Comparison of ENCODE assay signal across 23 cellular contexts in genomic region chr5:103270581-103270980, GRCh38. TPM values are rescaled to one million over a fixed set of nuclear protein-coding genes. Genes with fewer than 3 reads are reported as not detected.
DNase-seq lines count a peak whose midpoint lies in the region; ATAC-seq and TF ChIP-seq lines count a peak whose summit lies in the region.
"Had no signal": no experiment of that assay in that cellular context is flagged by ENCODE, and none has a peak within 500 bp of the region (broad histone marks: within the 10 kb centered on the region; RNA-seq: fewer than 3 reads in every experiment).

No MANE protein-coding gene starts in this region.

- POLR2A ChIA-PET in PC-9 (lab: Charles Lee; ENCODE audit: unreplicated experiment) = interaction anchor here (0.7 kb wide), 1 partner anchor 10 kb away, joined by 6 read pairs; no protein-coding TSS in a partner anchor

- no peak for TF ChIP-seq POLR2A in body of pancreas (IDR thresholded peaks at IDR 0.05)

- H3K36me3 ChIP-seq in PC-9 (ENCODE audit: low read depth) = peaks cover 43% of the 10 kb centered on the region
- no peaks in the 10 kb centered on the region for H3K36me3 ChIP-seq in body of pancreas (replicated peaks in 1 of 2; ENCODE audit: insufficient read depth in 1 of 2, low read depth in 2 of 2)

- intact Hi-C loops in PC-9 (cut with micrococcal nuclease; ENCODE audit: unreplicated experiment) = no loop called here
- intact Hi-C loops in dorsolateral prefrontal cortex (cut with DNase I) = no loop called here
- intact Hi-C loops in body of pancreas (cut with DNase I) = no loop called here

- H3K79me2 ChIP-seq in PC-9 (ENCODE audit: low read depth) = peaks cover 91% of the 10 kb centered on the region

- H3K9me2 ChIP-seq in PC-9 (ENCODE audit: insufficient read depth) = no peaks in the 10 kb centered on the region

- no peak for ATAC-seq in body of pancreas
- no peak for ATAC-seq in HG03342 (IDR thresholded peaks at IDR 0.05; ENCODE audit: unreplicated experiment)
- ATAC-seq: HepG2, PC-3, Right ventricle myocardium inferior had no signal

- no peaks in the 10 kb centered on the region for H3K9me3 ChIP-seq in PC-9 (ENCODE audit: insufficient read depth, low read depth)
- no peaks in the 10 kb centered on the region for H3K9me3 ChIP-seq in body of pancreas
- H3K9me3 ChIP-seq: SJCRH30 had no signal

- H3K27ac Mint-ChIP-seq in HFFc6 = peak overlapping the region; percentile 44
- H3K27ac Mint-ChIP-seq: B cell had no signal

- H3F3A ChIP-seq in PC-9 (ENCODE audit: insufficient read depth, low read depth) = peaks cover 16% of the 10 kb centered on the region; the same call in 1 of the 2 replicates

- DNase-seq in HFFc6 (no peak), PC-9 (no peak), dorsolateral prefrontal cortex (no peak), body of pancreas (no peak), NCI-H748 (lab: John Stamatoyannopoulos, UW; ENCODE audit: unreplicated experiment) (no peak), KBM-7 (no peak)
- DNase-seq: Calu3, DMS79 treated with DMSO at 0.1 percent for 48 hours, GF-D8, NCI-H1048, NCI-H1417, NCI-H1694, NCI-H2029 treated with DMSO at 0.1 percent for 48 hours, NCI-H226, NCI-H510A treated with DMSO at 0.1 percent for 48 hours, NCI-H748 treated with DMSO at 0.1 percent for 48 hours, PC-3, SJCRH30 had no signal

- no peaks in the 10 kb centered on the region for H3K9me3 Mint-ChIP-seq in HFFc6

- H3K4me3 Mint-ChIP-seq in HFFc6 = peak overlapping the region; percentile 24
- H3K4me3 Mint-ChIP-seq: B cell had no signal

- no peaks in the 10 kb centered on the region for H4K20me1 ChIP-seq in PC-9 (ENCODE audit: insufficient read depth)

- in situ Hi-C loops in KBM-7 (cut with MboI; ENCODE audit: low pct_unique_long_range_greater_than_20kb, low sequenced_read_pairs) = no loop called here

- no peak overlapping the region for H3K4me3 ChIP-seq in PC-9
- peak overlapping the region in 3 of 59 donors; percentile 2 to 3 (median 2) for H3K4me3 ChIP-seq in dorsolateral prefrontal cortex
- no peak overlapping the region for H3K4me3 ChIP-seq in body of pancreas
- H3K4me3 ChIP-seq: SJCRH30 had no signal

- no peak overlapping the region for H2AFZ ChIP-seq in PC-9

- H3K4me2 ChIP-seq in PC-9 = peak overlapping the region; percentile 50; the same call in 1 of the 2 replicates

- CTCF ChIA-PET in PC-9 (lab: Charles Lee) = no interaction called here

- no peaks in the 10 kb centered on the region for H3K27me3 Mint-ChIP-seq in HFFc6 (ENCODE audit: insufficient read depth)
- H3K27me3 Mint-ChIP-seq: B cell had no signal

- H3K27ac ChIP-seq in PC-9 = peak overlapping the region; percentile 72; the same call in 1 of the 2 replicates
- peak overlapping the region in 34 of 59 donors; percentile 1 to 72 (median 33) for H3K27ac ChIP-seq in dorsolateral prefrontal cortex
- no peak overlapping the region for H3K27ac ChIP-seq in body of pancreas
- H3K27ac ChIP-seq: C4-2B, SJCRH30 had no signal

- TF ChIP-seq CTCF in HFFc6 (IDR thresholded peaks at IDR 0.05) (no peak), PC-9 (conservative IDR thresholded peaks at IDR 0.05) (no peak), dorsolateral prefrontal cortex (IDR thresholded peaks at IDR 0.05 in 54 of 56, conservative IDR thresholded peaks at IDR 0.05 in 2 of 56; ENCODE audit: low read depth in 1 of 56, partially characterized antibody in 56 of 56) (no peak), body of pancreas (IDR thresholded peaks at IDR 0.05) (no peak)

- H3K4me1 Mint-ChIP-seq in HFFc6 (ENCODE audit: low read depth) = peaks cover 87% of the 10 kb centered on the region

- peaks cover 39% of the 10 kb centered on the region for H3K4me1 ChIP-seq in PC-9 (replicated peaks; ENCODE audit: insufficient read depth)
- H3K4me1 ChIP-seq in body of pancreas = peaks cover 20% of the 10 kb centered on the region
- H3K4me1 ChIP-seq: SJCRH30 had no signal

- no TSS peak for BruUV-seq in PC-9 (replicated peaks; lab: Mats Ljungman, UMichigan)

- H3K27me3 ChIP-seq in PC-9 (ENCODE audit: insufficient read depth, low read depth) (no peaks in the 10 kb centered on the region), dorsolateral prefrontal cortex (no peaks in the 10 kb centered on the region), body of pancreas (no peaks in the 10 kb centered on the region)
- H3K27me3 ChIP-seq: SJCRH30 had no signal

- peaks cover 38% of the 10 kb centered on the region for H3K36me3 Mint-ChIP-seq in HFFc6 (ENCODE audit: low read depth)

RNA-seq across cellular contexts. Expression of gene MACIR, which starts 12.0 kb away (rescaled TPM):
- total RNA-seq in HFFc6 (2021; fragmentation: NEBNext Ultra II Directional; extraction: Animal tissue kit (Norgen Biotek cat#: 25700)) = 100 to 1,000 TPM in 3 of 6 experiments, 10 to 100 TPM in 3; 80.7 to 110 (median 97.9) TPM
- total RNA-seq in PC-9 (2021) (21.0 and 28.4 TPM in 2 replicates), dorsolateral prefrontal cortex (10 to 100 TPM; 21.8 to 45.7 (median 34.8) TPM), body of pancreas (1 to 10 TPM; 6.2 to 6.3 TPM)

Comparison
In these comparisons a context has a peak if more than half of its experiments do, and no peak if none do; other contexts are left out.
1. H3K27ac ChIP-seq: peak in PC-9 (single experiment) and dorsolateral prefrontal cortex (34 of 59); none in body of pancreas (0 of 4).